ENCODE assay signal across 1 cellular context in the genomic region with DNA sequence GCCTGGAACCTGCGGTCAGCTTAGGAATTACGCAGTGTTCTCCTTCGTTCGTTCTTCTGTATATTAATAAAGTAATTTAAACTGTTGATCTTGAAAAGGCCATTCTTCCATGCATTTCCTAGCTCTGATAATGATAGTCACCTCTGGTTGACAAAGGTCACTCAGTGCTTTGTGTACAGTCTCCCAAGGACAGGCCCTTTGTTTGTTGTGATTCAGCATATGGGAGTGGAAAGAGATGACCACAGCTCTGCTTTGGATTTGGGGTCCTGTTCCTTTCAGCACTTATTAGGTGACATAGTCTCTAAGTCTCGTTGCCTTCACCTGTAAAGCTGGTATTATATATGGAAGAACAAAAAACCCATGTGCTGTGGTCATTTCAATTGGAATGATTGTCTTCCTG.
TF ChIP-seq lines count a peak whose summit lies in the region.

No MANE protein-coding gene starts in this region.

TF ChIP-seq in HCT116, 20 proteins besides CTCF, POLR2A, EP300 and RAD21 (continued from another document):
- TF ChIP-seq, protein P1, sequence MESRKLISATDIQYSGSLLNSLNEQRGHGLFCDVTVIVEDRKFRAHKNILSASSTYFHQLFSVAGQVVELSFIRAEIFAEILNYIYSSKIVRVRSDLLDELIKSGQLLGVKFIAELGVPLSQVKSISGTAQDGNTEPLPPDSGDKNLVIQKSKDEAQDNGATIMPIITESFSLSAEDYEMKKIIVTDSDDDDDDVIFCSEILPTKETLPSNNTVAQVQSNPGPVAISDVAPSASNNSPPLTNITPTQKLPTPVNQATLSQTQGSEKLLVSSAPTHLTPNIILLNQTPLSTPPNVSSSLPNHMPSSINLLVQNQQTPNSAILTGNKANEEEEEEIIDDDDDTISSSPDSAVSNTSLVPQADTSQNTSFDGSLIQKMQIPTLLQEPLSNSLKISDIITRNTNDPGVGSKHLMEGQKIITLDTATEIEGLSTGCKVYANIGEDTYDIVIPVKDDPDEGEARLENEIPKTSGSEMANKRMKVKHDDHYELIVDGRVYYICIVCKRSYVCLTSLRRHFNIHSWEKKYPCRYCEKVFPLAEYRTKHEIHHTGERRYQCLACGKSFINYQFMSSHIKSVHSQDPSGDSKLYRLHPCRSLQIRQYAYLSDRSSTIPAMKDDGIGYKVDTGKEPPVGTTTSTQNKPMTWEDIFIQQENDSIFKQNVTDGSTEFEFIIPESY (IDR thresholded peaks at IDR 0.05; ENCODE audit: extremely low read depth, insufficient replicate concordance, low read length): no peak
- no peak for TF ChIP-seq JUND (IDR thresholded peaks at IDR 0.05)
- no peak for TF ChIP-seq SIN3A (IDR thresholded peaks at IDR 0.05; ENCODE audit: low read depth)
- no peak for TF ChIP-seq ZFX (IDR thresholded peaks at IDR 0.05)
- no peak for TF ChIP-seq EZH2phosphoT487 (IDR thresholded peaks at IDR 0.05; ENCODE audit: borderline replicate concordance)
- TF ChIP-seq EZH2 (IDR thresholded peaks at IDR 0.05): no peak
- no peak for TF ChIP-seq EGR1 (IDR thresholded peaks at IDR 0.05; ENCODE audit: low read depth)
- TF ChIP-seq, protein P2, sequence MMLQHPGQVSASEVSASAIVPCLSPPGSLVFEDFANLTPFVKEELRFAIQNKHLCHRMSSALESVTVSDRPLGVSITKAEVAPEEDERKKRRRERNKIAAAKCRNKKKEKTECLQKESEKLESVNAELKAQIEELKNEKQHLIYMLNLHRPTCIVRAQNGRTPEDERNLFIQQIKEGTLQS (IDR thresholded peaks at IDR 0.05): no peak
- no peak for TF ChIP-seq TCF7L2 (IDR thresholded peaks at IDR 0.05; ENCODE audit: borderline replicate concordance, extremely low read depth, insufficient read depth, insufficient read length)
- TF ChIP-seq, protein P3, sequence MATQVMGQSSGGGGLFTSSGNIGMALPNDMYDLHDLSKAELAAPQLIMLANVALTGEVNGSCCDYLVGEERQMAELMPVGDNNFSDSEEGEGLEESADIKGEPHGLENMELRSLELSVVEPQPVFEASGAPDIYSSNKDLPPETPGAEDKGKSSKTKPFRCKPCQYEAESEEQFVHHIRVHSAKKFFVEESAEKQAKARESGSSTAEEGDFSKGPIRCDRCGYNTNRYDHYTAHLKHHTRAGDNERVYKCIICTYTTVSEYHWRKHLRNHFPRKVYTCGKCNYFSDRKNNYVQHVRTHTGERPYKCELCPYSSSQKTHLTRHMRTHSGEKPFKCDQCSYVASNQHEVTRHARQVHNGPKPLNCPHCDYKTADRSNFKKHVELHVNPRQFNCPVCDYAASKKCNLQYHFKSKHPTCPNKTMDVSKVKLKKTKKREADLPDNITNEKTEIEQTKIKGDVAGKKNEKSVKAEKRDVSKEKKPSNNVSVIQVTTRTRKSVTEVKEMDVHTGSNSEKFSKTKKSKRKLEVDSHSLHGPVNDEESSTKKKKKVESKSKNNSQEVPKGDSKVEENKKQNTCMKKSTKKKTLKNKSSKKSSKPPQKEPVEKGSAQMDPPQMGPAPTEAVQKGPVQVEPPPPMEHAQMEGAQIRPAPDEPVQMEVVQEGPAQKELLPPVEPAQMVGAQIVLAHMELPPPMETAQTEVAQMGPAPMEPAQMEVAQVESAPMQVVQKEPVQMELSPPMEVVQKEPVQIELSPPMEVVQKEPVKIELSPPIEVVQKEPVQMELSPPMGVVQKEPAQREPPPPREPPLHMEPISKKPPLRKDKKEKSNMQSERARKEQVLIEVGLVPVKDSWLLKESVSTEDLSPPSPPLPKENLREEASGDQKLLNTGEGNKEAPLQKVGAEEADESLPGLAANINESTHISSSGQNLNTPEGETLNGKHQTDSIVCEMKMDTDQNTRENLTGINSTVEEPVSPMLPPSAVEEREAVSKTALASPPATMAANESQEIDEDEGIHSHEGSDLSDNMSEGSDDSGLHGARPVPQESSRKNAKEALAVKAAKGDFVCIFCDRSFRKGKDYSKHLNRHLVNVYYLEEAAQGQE (IDR thresholded peaks at IDR 0.05; ENCODE audit: low read depth): no peak
